In genomic region chr9:75084081-75084672, GRCh38 we compare ENCODE assay signal across 14 cellular contexts. TPM values are rescaled to one million over a fixed set of nuclear protein-coding genes. Genes with fewer than 3 reads are reported as not detected.
DNase-seq lines count a peak whose midpoint lies in the region; ATAC-seq, FAIRE-seq and TF ChIP-seq lines count a peak whose summit lies in the region.
"Had no signal": no experiment of that assay in that cellular context is flagged by ENCODE, and none has a peak within 500 bp of the region (broad histone marks: within the 10 kb centered on the region; RNA-seq: fewer than 3 reads in every experiment).

No MANE protein-coding gene starts in this region.

- H3K27ac Mint-ChIP-seq in CD4-positive, alpha-beta T cell: peak overlapping the region; percentile 88
- no peak overlapping the region for H3K27ac Mint-ChIP-seq in T-helper 2 cell treated with Interferon-gamma antibody and Interleukin-4, amounts not matched to agents 5 μg/mL and 100 μg/mL, for 36 hours
- H3K27ac Mint-ChIP-seq: WTC11 had no signal

- H3K79me2 ChIP-seq in KMS-11 (ENCODE audit: insufficient read depth, low read depth) (peaks cover 35% of the 10 kb centered on the region), endothelial cell of umbilical vein (ENCODE audit: control insufficient read depth, insufficient read depth, low read length) (peaks cover 9% of the 10 kb centered on the region)

- H3K4me3 ChIP-seq in KMS-11 (IDR thresholded peaks at IDR 0.05; ENCODE audit: insufficient read depth, low read depth, low read length) (no peak overlapping the region), endothelial cell of umbilical vein (replicated peaks in 1 of 3; ENCODE audit: insufficient read depth in 1 of 3, low read depth in 1 of 3, low read length in 3 of 3) (no peak overlapping the region), psoas muscle (no peak overlapping the region)
- H3K4me3 ChIP-seq: coronary artery, lung, smooth muscle cell had no signal

- H3K4me1 Mint-ChIP-seq in CD4-positive, alpha-beta T cell (ENCODE audit: low read depth): peaks cover 62% of the 10 kb centered on the region
- peaks cover 28% of the 10 kb centered on the region for H3K4me1 Mint-ChIP-seq in T-helper 2 cell treated with Interferon-gamma antibody and Interleukin-4, amounts not matched to agents 5 μg/mL and 100 μg/mL, for 36 hours (ENCODE audit: low read depth)

- ATAC-seq in CD4-positive, alpha-beta T cell (ENCODE audit: poor library complexity): no peak
- ATAC-seq in psoas muscle (no peak), HG03565 (IDR thresholded peaks at IDR 0.05; ENCODE audit: unreplicated experiment) (no peak)
- ATAC-seq: WTC11 had no signal

- H3K4me1 ChIP-seq in KMS-11 (ENCODE audit: low read depth, poor library complexity, severe bottlenecking) (peaks cover 34% of the 10 kb centered on the region), endothelial cell of umbilical vein (ENCODE audit: control insufficient read depth, extremely low read depth, insufficient read depth, low read length) (peaks cover 4% of the 10 kb centered on the region), psoas muscle (peaks cover 24% of the 10 kb centered on the region)

- intact Hi-C loops in CD4-positive, alpha-beta T cell (cut with DNase I, micrococcal nuclease): loop anchor here in 1 of 2 experiments (2.0 to 10.0 kb wide), 3 partner anchors 129 to 1311 kb away; partner anchors contain the start of genes PCSK5 and RFK
- intact Hi-C loops in endothelial cell of umbilical vein (cut with micrococcal nuclease) (no loop called here), psoas muscle (cut with DNase I) (loop anchor here in 1 of 2 donors (5.0 kb wide), 1 partner anchor 132 kb away; the partner anchor contains the start of gene C9orf40)

- CTCF ChIA-PET in CD4-positive, alpha-beta T cell (lab: Charles Lee): no interaction called here
- CTCF ChIA-PET in endothelial cell of umbilical vein (lab: Charles Lee): interaction anchor here (0.6 kb wide), 1 partner anchor 310 kb away, joined by 3 read pairs; no protein-coding TSS in a partner anchor

- H3K36me3 ChIP-seq in KMS-11 (ENCODE audit: insufficient read depth): no peaks in the 10 kb centered on the region
- H3K36me3 ChIP-seq in endothelial cell of umbilical vein (ENCODE audit: control insufficient read depth in 2 of 2, extremely low read depth in 1 of 2, insufficient read depth in 2 of 2, low read length in 2 of 2): peaks cover 0 to 14% of the 10 kb centered on the region in 2 experiments
- peaks cover 0 to 35% of the 10 kb centered on the region in 2 donors for H3K36me3 ChIP-seq in psoas muscle (ENCODE audit: insufficient read depth in 1 of 2, low read depth in 1 of 2)

- H3K27ac ChIP-seq in CD4-positive, alpha-beta T cell (ENCODE audit: low read depth, low read length): no peak overlapping the region
- H3K27ac ChIP-seq in KMS-11 (peak overlapping the region; percentile 30; the same call in 1 of the 2 replicates), endothelial cell of umbilical vein (ENCODE audit: insufficient read depth, low read depth, low read length) (no peak overlapping the region), psoas muscle (peak overlapping the region; percentile 80)
- H3K27ac ChIP-seq: coronary artery had no signal

- no peak for TF ChIP-seq CTCF in CD4-positive, alpha-beta T cell (IDR thresholded peaks at IDR 0.05)
- TF ChIP-seq CTCF in KMS-11 (conservative IDR thresholded peaks at IDR 0.05; ENCODE audit: low read depth, low read length) (no peak), endothelial cell of umbilical vein (IDR thresholded peaks at IDR 0.05; ENCODE audit: extremely low read depth in 1 of 2, insufficient read depth in 1 of 2, low read depth in 1 of 2, low read length in 2 of 2) (no peak), psoas muscle (IDR thresholded peaks at IDR 0.05) (no peak)

- H3K9me3 ChIP-seq in CD4-positive, alpha-beta T cell (ENCODE audit: control insufficient read depth, low read length): no peaks in the 10 kb centered on the region
- H3K9me3 ChIP-seq in endothelial cell of umbilical vein (replicated peaks; ENCODE audit: control insufficient read depth, insufficient read depth, low read length): no peaks in the 10 kb centered on the region
- no peaks in the 10 kb centered on the region for H3K9me3 ChIP-seq in psoas muscle

- dilution Hi-C loops in endothelial cell of umbilical vein (cut with MboI; ENCODE audit: extremely low pct_ligation_motif_present, low sequenced_read_pairs): no loop called here

- H3K9ac ChIP-seq in KMS-11: no peak overlapping the region
- no peak overlapping the region for H3K9ac ChIP-seq in endothelial cell of umbilical vein (replicated peaks; ENCODE audit: extremely low read depth, insufficient read depth, low read length)

- no TSS peak for BruUV-seq in endothelial cell of umbilical vein (replicated peaks; lab: Mats Ljungman, UMichigan)

- no peaks in the 10 kb centered on the region for H3K9me1 ChIP-seq in endothelial cell of umbilical vein (replicated peaks; ENCODE audit: control insufficient read depth, extremely low read depth, insufficient read depth, low read length)

- peaks cover 55% of the 10 kb centered on the region for H3K36me3 Mint-ChIP-seq in CD4-positive, alpha-beta T cell (ENCODE audit: low read depth)
- H3K36me3 Mint-ChIP-seq in T-helper 2 cell treated with Interferon-gamma antibody and Interleukin-4, amounts not matched to agents 5 μg/mL and 100 μg/mL, for 36 hours (ENCODE audit: low read depth): peaks cover 32% of the 10 kb centered on the region

- H3K4me2 ChIP-seq in KMS-11: peak overlapping the region; percentile 85
- no peak overlapping the region for H3K4me2 ChIP-seq in endothelial cell of umbilical vein (ENCODE audit: insufficient read depth, low read length)

- no peaks in the 10 kb centered on the region for H3K27me3 ChIP-seq in CD4-positive, alpha-beta T cell (ENCODE audit: control insufficient read depth, insufficient read depth, low read length)
- H3K27me3 ChIP-seq in KMS-11 (ENCODE audit: insufficient read depth, low read depth) (no peaks in the 10 kb centered on the region), endothelial cell of umbilical vein (ENCODE audit: control insufficient read depth in 2 of 2, insufficient read depth in 2 of 2, low read length in 2 of 2) (no peaks in the 10 kb centered on the region), psoas muscle (ENCODE audit: insufficient read depth in 3 of 3, low read length in 2 of 3) (no peaks in the 10 kb centered on the region)

- H4K20me1 ChIP-seq in KMS-11 (ENCODE audit: insufficient read depth) (no peaks in the 10 kb centered on the region), endothelial cell of umbilical vein (replicated peaks; ENCODE audit: control insufficient read depth, extremely low read depth, insufficient read depth, low read length) (no peaks in the 10 kb centered on the region)

- H3K4me3 Mint-ChIP-seq in CD4-positive, alpha-beta T cell: no peak overlapping the region
- no peak overlapping the region for H3K4me3 Mint-ChIP-seq in T-helper 2 cell treated with Interferon-gamma antibody and Interleukin-4, amounts not matched to agents 5 μg/mL and 100 μg/mL, for 36 hours
- H3K4me3 Mint-ChIP-seq: WTC11 had no signal

- 55 to 64% (median 58%) methylated on average over 5 of the region's 5 CpGs for WGBS in psoas muscle, 3 donors

- no peak for TF ChIP-seq POLR2A in endothelial cell of umbilical vein (IDR thresholded peaks at IDR 0.05; ENCODE audit: low read depth, low read length)

- no peak for DNase-seq in CD4-positive, alpha-beta T cell
- DNase-seq in endothelial cell of umbilical vein (ENCODE audit: low read depth, low spot score): peak; percentile 40
- DNase-seq in psoas muscle: no peak
- DNase-seq in DMS79 (lab: John Stamatoyannopoulos, UW): no peak
- DNase-seq in stimulated activated CD4-positive, alpha-beta T cell treated with anti-CD3 and anti-CD28 coated beads, Interleukin-2, amount 100 ng/mL, for 48 hours: no peak
- DNase-seq in T-helper 2 cell treated with Interferon-gamma antibody and Interleukin-4, amounts not matched to agents 5 μg/mL and 100 μg/mL, for 36 hours (ENCODE audit: low spot score): no peak
- DNase-seq: AML-193, OCI-M1 had no signal

- POLR2A ChIA-PET in CD4-positive, alpha-beta T cell (lab: Charles Lee): interaction anchor here (1.5 kb wide), 1 partner anchor 61 kb away, joined by 4 read pairs; no protein-coding TSS in a partner anchor
- POLR2A ChIA-PET in endothelial cell of umbilical vein (lab: Charles Lee): no interaction called here

- FAIRE-seq in endothelial cell of umbilical vein (lab: Jason Lieb, UNC): peak; percentile 54

- H3K9me3 Mint-ChIP-seq in CD4-positive, alpha-beta T cell: no peaks in the 10 kb centered on the region
- no peaks in the 10 kb centered on the region for H3K9me3 Mint-ChIP-seq in T-helper 2 cell treated with Interferon-gamma antibody and Interleukin-4, amounts not matched to agents 5 μg/mL and 100 μg/mL, for 36 hours
- H3K9me3 Mint-ChIP-seq: WTC11 had no signal

- H2AFZ ChIP-seq in KMS-11 (ENCODE audit: low read depth): no peak overlapping the region
- H2AFZ ChIP-seq in endothelial cell of umbilical vein (ENCODE audit: low read depth, low read length): no peak overlapping the region

- no peaks in the 10 kb centered on the region for H3K27me3 Mint-ChIP-seq in CD4-positive, alpha-beta T cell
- no peaks in the 10 kb centered on the region for H3K27me3 Mint-ChIP-seq in T-helper 2 cell treated with Interferon-gamma antibody and Interleukin-4, amounts not matched to agents 5 μg/mL and 100 μg/mL, for 36 hours (ENCODE audit: low read depth)

RNA-seq across cellular contexts. Expression of gene NMRK1, which starts 3.8 kb away (rescaled TPM):
- total RNA-seq in CD4-positive, alpha-beta T cell: 10 to 100 TPM; 45.3 to 46.5 TPM
- total RNA-seq in endothelial cell of umbilical vein (32.6 and 36.5 TPM in 2 replicates), psoas muscle (10 to 100 TPM; 12.8 to 33.1 (median 24.6) TPM)
- polyA plus RNA-seq in endothelial cell of umbilical vein (17.4 and 24.3 TPM in 2 replicates), psoas muscle (10 to 100 TPM; 10.6 to 23.9 (median 21.1) TPM)
- 22.9 and 29.4 TPM in 2 replicates for polyA plus RNA-seq in endothelial cell of umbilical vein (2011; cell fraction: cytosol; rRNA removed)
- polyA plus RNA-seq in endothelial cell of umbilical vein (2011; cell fraction: nucleus; rRNA removed): 66.4 and 72.0 TPM in 2 replicates
- 12.1 and 17.9 TPM in 2 replicates for polyA plus RNA-seq in endothelial cell of umbilical vein (2012)
- polyA minus RNA-seq in endothelial cell of umbilical vein: 8.5 and 11.4 TPM in 2 replicates
- 3.9 TPM for polyA minus RNA-seq in endothelial cell of umbilical vein (2011; cell fraction: cytosol; rRNA and poly(A)+ RNA removed)
- polyA minus RNA-seq in endothelial cell of umbilical vein (2011; cell fraction: nucleus; rRNA and poly(A)+ RNA removed): 16.8 and 22.8 TPM in 2 replicates

RNA-seq across cellular contexts. Expression of gene OSTF1, which starts 4.1 kb away (rescaled TPM):
- total RNA-seq in CD4-positive, alpha-beta T cell: 10 to 100 TPM; 31.3 to 32.8 TPM
- 70.9 and 73.6 TPM in 2 replicates for total RNA-seq in endothelial cell of umbilical vein
- polyA plus RNA-seq in endothelial cell of umbilical vein: 20.8 and 23.5 TPM in 2 replicates
- 34.0 and 35.4 TPM in 2 replicates for polyA plus RNA-seq in endothelial cell of umbilical vein (2011; cell fraction: cytosol; rRNA removed)
- 21.6 and 22.7 TPM in 2 replicates for polyA plus RNA-seq in endothelial cell of umbilical vein (2011; cell fraction: nucleus; rRNA removed)
- polyA plus RNA-seq in endothelial cell of umbilical vein (2012): 83.2 and 84.4 TPM in 2 replicates
- polyA minus RNA-seq in endothelial cell of umbilical vein: 39.7 and 46.3 TPM in 2 replicates
- polyA minus RNA-seq in endothelial cell of umbilical vein (2011; cell fraction: cytosol; rRNA and poly(A)+ RNA removed): 22.7 TPM
- 15.8 and 20.4 TPM in 2 replicates for polyA minus RNA-seq in endothelial cell of umbilical vein (2011; cell fraction: nucleus; rRNA and poly(A)+ RNA removed)
- total RNA-seq in psoas muscle: 10 to 100 TPM in 2 of 4 donors, 1 to 10 TPM in 2; 7.1 to 11.0 (median 9.7) TPM
- polyA plus RNA-seq in psoas muscle: 10 to 100 TPM in 2 of 3 donors, 1 to 10 TPM in 1; 9.0 to 19.2 (median 12.4) TPM

RNA-seq across cellular contexts. Expression of gene CARNMT1, which starts 56.1 kb away (rescaled TPM):
- total RNA-seq in CD4-positive, alpha-beta T cell: 10 to 100 TPM; 25.2 to 25.3 TPM
- total RNA-seq in endothelial cell of umbilical vein (15.0 and 19.6 TPM in 2 replicates), psoas muscle (10 to 100 TPM in 3 of 4 donors, 1 to 10 TPM in 1; 8.6 to 16.6 (median 12.6) TPM)
- polyA plus RNA-seq in endothelial cell of umbilical vein (3.5 and 3.7 TPM in 2 replicates), psoas muscle (1 to 10 TPM; 3.9 to 7.6 (median 4.4) TPM)
- 3.2 and 3.6 TPM in 2 replicates for polyA plus RNA-seq in endothelial cell of umbilical vein (2011; cell fraction: cytosol; rRNA removed)
- polyA plus RNA-seq in endothelial cell of umbilical vein (2011; cell fraction: nucleus; rRNA removed): 2.9 and 4.7 TPM in 2 replicates
- polyA plus RNA-seq in endothelial cell of umbilical vein (2012): 10.1 and 12.6 TPM in 2 replicates
- polyA minus RNA-seq in endothelial cell of umbilical vein: 5.2 and 6.8 TPM in 2 replicates
- 8.7 TPM for polyA minus RNA-seq in endothelial cell of umbilical vein (2011; cell fraction: cytosol; rRNA and poly(A)+ RNA removed)
- polyA minus RNA-seq in endothelial cell of umbilical vein (2011; cell fraction: nucleus; rRNA and poly(A)+ RNA removed): 5.8 and 6.5 TPM in 2 replicates

Comparison
In these comparisons a context has a peak if more than half of its experiments do, and no peak if none do; other contexts are left out.
1. H3K27ac ChIP-seq: peak in KMS-11 (single experiment) and psoas muscle (single experiment); none in CD4-positive, alpha-beta T cell (single experiment) and endothelial cell of umbilical vein (single experiment).